26 cellular contexts compared by ENCODE assay signal in the genomic region with DNA sequence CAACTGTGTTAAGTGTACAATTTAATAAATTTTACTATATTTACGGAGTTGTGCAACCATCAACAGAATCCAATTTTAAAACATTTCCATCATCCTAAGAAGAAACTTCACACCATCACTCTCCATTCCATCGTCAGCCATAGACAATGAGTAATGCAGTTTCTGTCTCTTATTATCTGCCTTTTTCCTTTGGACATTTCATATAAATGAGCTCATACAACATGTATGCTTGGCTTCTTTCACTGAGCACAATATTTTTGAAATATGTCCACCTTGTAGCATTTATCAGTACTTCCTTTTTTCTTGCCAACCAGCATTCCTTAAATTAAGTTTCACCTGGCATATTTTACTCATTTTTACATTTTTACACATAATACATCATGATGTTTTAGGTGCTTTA.
"Had no signal": no experiment of that assay in that cellular context is flagged by ENCODE, and none has a peak within 500 bp of the region (broad histone marks: within the 10 kb centered on the region; RNA-seq: fewer than 3 reads in every experiment).

No MANE protein-coding gene starts in this region.

- H3K4me3 Mint-ChIP-seq: activated CD4-positive, alpha-beta memory T cell treated with anti-CD3 and anti-CD28 coated beads for 36 hours; activated naive CD8-positive, alpha-beta T cell; activated T-helper 1 cell treated with anti-CD3 and anti-CD28 coated beads, Interleukin-12 subunit alpha, Interleukin-12 subunit beta, Interleukin-2, Interleukin-4 antibody, amounts not matched to agents 30 ng/mL and 10 ng/mL and 1 ng/mL, durations not matched to agents 14 hours and 24 hours and 36 hours; nephron progenitor cell had no signal

- H3K27ac Mint-ChIP-seq: activated CD4-positive, alpha-beta memory T cell treated with anti-CD3 and anti-CD28 coated beads for 36 hours; activated naive CD8-positive, alpha-beta T cell; activated T-helper 1 cell treated with anti-CD3 and anti-CD28 coated beads, Interleukin-12 subunit alpha, Interleukin-12 subunit beta, Interleukin-2, Interleukin-4 antibody, amounts not matched to agents 30 ng/mL and 10 ng/mL and 1 ng/mL, durations not matched to agents 14 hours and 24 hours and 36 hours; nephron progenitor cell had no signal

- H3K27me3 ChIP-seq: esophagus squamous epithelium had no signal

- H3K27ac ChIP-seq: esophagus squamous epithelium, WERI-Rb-1 had no signal

- FAIRE-seq: endothelial cell of umbilical vein, keratinocyte had no signal

- H3K4me3 ChIP-seq: esophagus squamous epithelium had no signal

- H3K4me1 ChIP-seq: esophagus squamous epithelium had no signal

- DNase-seq: activated CD4-positive, alpha-beta memory T cell treated with anti-CD3 and anti-CD28 coated beads for 36 hours; activated CD4-positive, alpha-beta T cell treated with anti-CD3 and anti-CD28 coated beads for 1 hour; activated T-cell treated with anti-CD3 and anti-CD28 coated beads for 4 hours; amygdala; dermis blood vessel endothelial cell; effector memory CD4-positive, alpha-beta T cell; esophagus squamous epithelium; foreskin melanocyte; glutamatergic neuron; hippocampal formation; midbrain; nephron progenitor cell; nucleus accumbens; retina; stimulated activated CD4-positive, alpha-beta T cell treated with anti-CD3 and anti-CD28 coated beads, Interleukin-12 subunit alpha, Interleukin-12 subunit beta, amount 100 ng/mL, for 4 hours; stimulated activated CD4-positive, alpha-beta T cell treated with anti-CD3 and anti-CD28 coated beads, Interleukin-1b, Interleukin-23, amount 100 ng/mL, for 48 hours; stimulated activated CD8-positive, alpha-beta memory T cell treated with anti-CD3 and anti-CD28 coated beads, Interleukin-4, amount 100 ng/mL, for 48 hours; stimulated activated naive CD4-positive, alpha-beta T cell; SW 1271; T-helper 2 cell; WERI-Rb-1 had no signal

- H3K9me3 Mint-ChIP-seq: activated CD4-positive, alpha-beta memory T cell treated with anti-CD3 and anti-CD28 coated beads for 36 hours; activated T-helper 1 cell treated with anti-CD3 and anti-CD28 coated beads, Interleukin-12 subunit alpha, Interleukin-12 subunit beta, Interleukin-2, Interleukin-4 antibody, amounts not matched to agents 30 ng/mL and 10 ng/mL and 1 ng/mL, durations not matched to agents 14 hours and 24 hours and 36 hours; nephron progenitor cell had no signal

- H3K4me1 Mint-ChIP-seq: nephron progenitor cell had no signal

- H3K36me3 Mint-ChIP-seq: activated CD4-positive, alpha-beta memory T cell treated with anti-CD3 and anti-CD28 coated beads for 36 hours; activated naive CD8-positive, alpha-beta T cell had no signal

- H3K27me3 Mint-ChIP-seq: activated naive CD8-positive, alpha-beta T cell had no signal

- ATAC-seq: left lobe of liver had no signal

- H3K9me3 ChIP-seq: esophagus squamous epithelium had no signal

- H3K36me3 ChIP-seq: esophagus squamous epithelium, WERI-Rb-1 had no signal
